16 cellular contexts compared by ENCODE assay signal in genomic region chr12:95622879-95623278, GRCh38.
A peak's percentile ranks its signal among the peaks of the same experiment; 100 is the strongest.
DNase-seq lines count a peak whose midpoint lies in the region; ATAC-seq, FAIRE-seq and TF ChIP-seq lines count a peak whose summit lies in the region.
"Had no signal": no experiment of that assay in that cellular context is flagged by ENCODE, and none has a peak within 500 bp of the region (broad histone marks: within the 10 kb centered on the region; RNA-seq: fewer than 3 reads in every experiment).

No MANE protein-coding gene starts in this region.

- no peak for TF ChIP-seq EP300 in gastroesophageal sphincter (IDR thresholded peaks at IDR 0.05)

- H3K9me3 ChIP-seq in breast epithelium, result no peaks in the 10 kb centered on the region
- no peaks in the 10 kb centered on the region for H3K9me3 ChIP-seq in gastroesophageal sphincter
- H3K9me3 ChIP-seq: BLaER1 treated with 17β-estradiol and CSF1 and Interleukin-3, amounts not matched to agents 10 nM and 100 nM had no signal

- peaks cover 4% of the 10 kb centered on the region for H3K36me3 Mint-ChIP-seq in MCF 10A (ENCODE audit: insufficient read depth, unreplicated experiment)
- no peaks in the 10 kb centered on the region for H3K36me3 Mint-ChIP-seq in progenitor cell of endocrine pancreas (ENCODE audit: insufficient read depth)

- intact Hi-C loops in MCF 10A (cut with micrococcal nuclease) (loop anchor here (1.0 to 2.0 kb wide), 4 partner anchors 40 to 192 kb away; no protein-coding TSS in a partner anchor), breast epithelium (cut with DNase I; ENCODE audit: low total_unique reads) (no loop called here), posterior cingulate gyrus (cut with DNase I) (loop anchor here (1.0 kb wide), 1 partner anchor 192 kb away; no protein-coding TSS in a partner anchor)

- H3K27ac ChIP-seq in breast epithelium (peak overlapping the region in 1 of 2 donors; percentile 82), gastroesophageal sphincter (peak overlapping the region in 3 of 4 donors; percentile 65 to 85 (median 81))
- H3K27ac ChIP-seq: 22Rv1; BLaER1 treated with 17β-estradiol and CSF1 and Interleukin-3, amounts not matched to agents 10 nM and 100 nM had no signal

- no peak for ATAC-seq in gastroesophageal sphincter
- ATAC-seq in HG03025 (IDR thresholded peaks at IDR 0.05; ENCODE audit: low FRiP score, unreplicated experiment), result no peak
- no peak for ATAC-seq in GM21576 (IDR thresholded peaks at IDR 0.05; ENCODE audit: unreplicated experiment)

- no peak for FAIRE-seq in bronchial epithelial cell (lab: Jason Lieb, UNC)
- FAIRE-seq: RCC 7860 had no signal

- H3K27me3 ChIP-seq in breast epithelium (no peaks in the 10 kb centered on the region), bronchial epithelial cell (ENCODE audit: control insufficient read depth, insufficient read depth, low read length) (no peaks in the 10 kb centered on the region), gastroesophageal sphincter (no peaks in the 10 kb centered on the region)
- H3K27me3 ChIP-seq: BLaER1 treated with 17β-estradiol and CSF1 and Interleukin-3, amounts not matched to agents 10 nM and 100 nM had no signal

- H3K27me3 Mint-ChIP-seq in MCF 10A (ENCODE audit: insufficient read depth, unreplicated experiment), result no peaks in the 10 kb centered on the region
- no peaks in the 10 kb centered on the region for H3K27me3 Mint-ChIP-seq in progenitor cell of endocrine pancreas

- no peak overlapping the region for H3K4me3 ChIP-seq in breast epithelium
- no peak overlapping the region for H3K4me3 ChIP-seq in bronchial epithelial cell (ENCODE audit: low read depth, low read length)
- H3K4me3 ChIP-seq in gastroesophageal sphincter, result no peak overlapping the region
- H3K4me3 ChIP-seq: BLaER1 treated with 17β-estradiol and CSF1 and Interleukin-3, amounts not matched to agents 10 nM and 100 nM had no signal

- H3K36me3 ChIP-seq in breast epithelium (no peaks in the 10 kb centered on the region), bronchial epithelial cell (ENCODE audit: control insufficient read depth, insufficient read depth, low read length) (no peaks in the 10 kb centered on the region), gastroesophageal sphincter (no peaks in the 10 kb centered on the region)
- H3K36me3 ChIP-seq: BLaER1 treated with 17β-estradiol and CSF1 and Interleukin-3, amounts not matched to agents 10 nM and 100 nM had no signal

- no peak for TF ChIP-seq CTCF in MCF 10A (IDR thresholded peaks at IDR 0.05; ENCODE audit: unreplicated experiment)
- no peak for TF ChIP-seq CTCF in breast epithelium (IDR thresholded peaks at IDR 0.05)
- no peak for TF ChIP-seq CTCF in bronchial epithelial cell (IDR thresholded peaks at IDR 0.05; ENCODE audit: insufficient read depth, low read length, severe bottlenecking)
- no peak for TF ChIP-seq CTCF in gastroesophageal sphincter (IDR thresholded peaks at IDR 0.05)
- no peak for TF ChIP-seq CTCF in progenitor cell of endocrine pancreas (IDR thresholded peaks at IDR 0.05; ENCODE audit: unreplicated experiment)

- 100% methylated on average over 1 to 3 of the region's 3 CpGs for WGBS in gastroesophageal sphincter (ENCODE audit: low coverage in 1 of 2), 2 donors

- CTCF ChIA-PET in MCF 10A (lab: Yijun Ruan, JAX), result interaction anchor here (0.6 to 2.7 kb wide), 13 partner anchors 8 to 399 kb away, joined by 3 to 11 read pairs (median 4); no protein-coding TSS in a partner anchor

- BruUV-seq in MCF 10A (replicated peaks; lab: Mats Ljungman, UMichigan), result no TSS peak

- TF ChIP-seq POLR2A in breast epithelium (IDR thresholded peaks at IDR 0.05) (no peak), gastroesophageal sphincter (IDR thresholded peaks at IDR 0.05) (no peak)

- POLR2A ChIA-PET in MCF 10A (lab: Yijun Ruan, JAX), result interaction anchor here (0.8 to 1.2 kb wide), 2 partner anchors 11 to 183 kb away, joined by 3 to 5 read pairs; no protein-coding TSS in a partner anchor

- H3K27ac Mint-ChIP-seq in MCF 10A (ENCODE audit: low read depth, unreplicated experiment) (no peak overlapping the region), progenitor cell of endocrine pancreas (peak overlapping the region; percentile 70)

- DNase-seq in MCF 10A (ENCODE audit: unreplicated experiment) (peak; percentile 29), breast epithelium (ENCODE audit: low spot score in 2 of 2) (no peak), bronchial epithelial cell (ENCODE audit: low read depth) (peak; percentile 62), progenitor cell of endocrine pancreas (ENCODE audit: low spot score, unreplicated experiment) (no peak), posterior cingulate gyrus (no peak)
- DNase-seq: DMS153, NCI-H1417 treated with DMSO at 0.1 percent for 48 hours, NCI-H2029 treated with DMSO at 0.1 percent for 48 hours, NCI-H510A, SHP77 treated with DMSO at 0.1 percent for 48 hours had no signal

- H3K4me1 ChIP-seq in breast epithelium (no peaks in the 10 kb centered on the region), gastroesophageal sphincter (peaks cover 4 to 18% (median 11%) of the 10 kb centered on the region in 3 donors)

- H3K9me3 Mint-ChIP-seq in MCF 10A (ENCODE audit: unreplicated experiment), result no peaks in the 10 kb centered on the region
- no peaks in the 10 kb centered on the region for H3K9me3 Mint-ChIP-seq in progenitor cell of endocrine pancreas (ENCODE audit: low read depth)

- H3K4me3 Mint-ChIP-seq in MCF 10A (ENCODE audit: unreplicated experiment), result no peak overlapping the region
- H3K4me3 Mint-ChIP-seq in progenitor cell of endocrine pancreas (ENCODE audit: low read depth), result no peak overlapping the region

- no peaks in the 10 kb centered on the region for H3K4me1 Mint-ChIP-seq in MCF 10A (ENCODE audit: insufficient read depth, unreplicated experiment)
- peaks cover 11% of the 10 kb centered on the region for H3K4me1 Mint-ChIP-seq in progenitor cell of endocrine pancreas (ENCODE audit: low read depth)

Comparison
In these comparisons a context has a peak if more than half of its experiments do, and no peak if none do; other contexts are left out.
1. DNase-seq: peak in MCF 10A (single experiment) and bronchial epithelial cell (single experiment); none in breast epithelium (0 of 2), progenitor cell of endocrine pancreas (single experiment) and posterior cingulate gyrus (0 of 10).